ENCODE assay signal across 23 cellular contexts in genomic region chr19:16263115-16263839, GRCh38.
DNase-seq lines count a peak whose midpoint lies in the region; ATAC-seq, FAIRE-seq and TF ChIP-seq lines count a peak whose summit lies in the region.
"Had no signal": no experiment of that assay in that cellular context is flagged by ENCODE, and none has a peak within 500 bp of the region (broad histone marks: within the 10 kb centered on the region; RNA-seq: fewer than 3 reads in every experiment).

No MANE protein-coding gene starts in this region.

- in situ Hi-C loops in GM12878 (cut with MboI) = no loop called here

- TF ChIP-seq CTCF in GM12878 (IDR thresholded peaks at IDR 0.05 in 2 of 3, conservative IDR thresholded peaks at IDR 0.05 in 1 of 3; ENCODE audit: control insufficient read depth in 2 of 3, extremely low read depth in 1 of 3, insufficient read depth in 1 of 3, low read depth in 3 of 3, low read length in 3 of 3) = no peak

- WGBS in HUES64 = 85% methylated on average over 20 of the region's 20 CpGs
- 20% methylated on average over 18 of the region's 20 CpGs for WGBS in GM12878 (ENCODE audit: insufficient coverage, insufficient replicate concordance, low lambda C conversion rate, missing lambda C conversion rate)

- SMC1A ChIA-PET in GM12878 (lab: Charles Lee; ENCODE audit: uncharacterized antibody, unreplicated experiment) = interaction anchor here (0.9 to 2.1 kb wide), 3 partner anchors 15 to 120 kb away, joined by 3 to 5 read pairs (median 4); no protein-coding TSS in a partner anchor

- TF ChIP-seq POLR2A in GM12878 (IDR thresholded peaks at IDR 0.05; ENCODE audit: low read depth, low read length) = no peak

- H3K27ac ChIP-seq in BLaER1 (no peak overlapping the region), HUES64 (ENCODE audit: low read depth, low read length) (no peak overlapping the region), GM12878 (ENCODE audit: control insufficient read depth, insufficient read depth) (no peak overlapping the region)

- intact Hi-C loops in GM12878 (cut with micrococcal nuclease; ENCODE audit: unreplicated experiment) = no loop called here

- no peaks in the 10 kb centered on the region for H3K36me3 Mint-ChIP-seq in naive B cell
- H3K36me3 Mint-ChIP-seq: activated naive CD4-positive, alpha-beta T cell treated with anti-CD3 and anti-CD28 coated beads, Interleukin-2, amount 50 U/mL, for 24 hours; brain had no signal

- peak overlapping the region in 5 of 6 donors; percentile 94 to 98 (median 97) for H3K27ac Mint-ChIP-seq in naive B cell
- H3K27ac Mint-ChIP-seq: HFFc6 had no signal

- POLR2A ChIA-PET in GM12878 (lab: Charles Lee) = interaction anchor here (0.7 to 0.9 kb wide), 2 partner anchors 20 to 119 kb away, joined by 4 to 7 read pairs; no protein-coding TSS in a partner anchor

- no TSS peak for BruUV-seq in GM12878 (replicated peaks; lab: Mats Ljungman, UMichigan)

- TF ChIP-seq EP300 in GM12878 (IDR thresholded peaks at IDR 0.05; ENCODE audit: borderline replicate concordance in 1 of 2, control insufficient read depth in 1 of 2, low read depth in 2 of 2, low read length in 2 of 2) = no peak

- no peak overlapping the region for H2AFZ ChIP-seq in GM12878 (ENCODE audit: control insufficient read depth, low read depth, low read length)

- H3K4me1 ChIP-seq in BLaER1 (peaks cover 55% of the 10 kb centered on the region), HUES64 (ENCODE audit: insufficient read depth, low read length) (no peaks in the 10 kb centered on the region), GM12878 (ENCODE audit: control insufficient read depth, insufficient read depth, low read length) (peaks cover 40% of the 10 kb centered on the region)

- no peaks in the 10 kb centered on the region for H3K27me3 Mint-ChIP-seq in naive B cell
- H3K27me3 Mint-ChIP-seq: activated naive CD4-positive, alpha-beta T cell treated with anti-CD3 and anti-CD28 coated beads, Interleukin-2, amount 50 U/mL, for 24 hours had no signal

- TF ChIP-seq RAD21 in GM12878 (IDR thresholded peaks at IDR 0.05; ENCODE audit: insufficient read depth, low read depth, low read length) = no peak

- H3K36me3 ChIP-seq in BLaER1 = no peaks in the 10 kb centered on the region
- H3K36me3 ChIP-seq in HUES64 (ENCODE audit: insufficient read depth, low read length) = no peaks in the 10 kb centered on the region
- H3K36me3 ChIP-seq in GM12878 (ENCODE audit: control insufficient read depth in 2 of 2, insufficient read depth in 2 of 2, low read length in 1 of 2) = no peaks in the 10 kb centered on the region

- H3K4me2 ChIP-seq in BLaER1 = peak overlapping the region; percentile 64
- H3K4me2 ChIP-seq in GM12878 (ENCODE audit: control insufficient read depth, insufficient read depth) = no peak overlapping the region; the same call in 1 of the 2 replicates

- H3K27me3 ChIP-seq in BLaER1 (no peaks in the 10 kb centered on the region), HUES64 (ENCODE audit: insufficient read depth, low read length) (no peaks in the 10 kb centered on the region), GM12878 (replicated peaks in 1 of 2; ENCODE audit: control insufficient read depth in 2 of 2, insufficient read depth in 2 of 2, low read length in 1 of 2) (peaks cover 0 to 2% of the 10 kb centered on the region in 2 experiments; a peak in 3 of 4 replicates)

- peak overlapping the region; percentile 66 to 88 (median 79) for H3K4me3 Mint-ChIP-seq in naive B cell
- H3K4me3 Mint-ChIP-seq: activated CD4-positive, alpha-beta memory T cell treated with anti-CD3 and anti-CD28 coated beads, Interleukin-2, amount 10 ng/mL, durations not matched to agents 7 days and 5 days; brain; HFFc6 had no signal

- peaks cover 52 to 89% (median 75%) of the 10 kb centered on the region in 3 donors for H3K4me1 Mint-ChIP-seq in naive B cell
- H3K4me1 Mint-ChIP-seq: brain had no signal

- ATAC-seq in GM12878 (no peak), naive B cell (ENCODE audit: low read depth in 2 of 2) (peak; percentile 38 to 45), GM19452 (IDR thresholded peaks at IDR 0.05; ENCODE audit: unreplicated experiment) (no peak), GM18868 (IDR thresholded peaks at IDR 0.05; ENCODE audit: unreplicated experiment) (no peak)

- no peak overlapping the region for H3K4me3 ChIP-seq in BLaER1
- H3K4me3 ChIP-seq in HUES64 (ENCODE audit: low read length) = no peak overlapping the region
- no peak overlapping the region for H3K4me3 ChIP-seq in GM12878

- no peaks in the 10 kb centered on the region for H3K79me2 ChIP-seq in GM12878 (ENCODE audit: control insufficient read depth, insufficient read depth, low read length)

- RAD21 ChIA-PET in GM12878 (lab: Charles Lee; ENCODE audit: unreplicated experiment) = interaction anchor here (0.8 to 1.1 kb wide), 2 partner anchors 61 to 119 kb away, joined by 3 read pairs; partner anchors contain the start of gene KLF2

- no peaks in the 10 kb centered on the region for H3K9me3 Mint-ChIP-seq in naive B cell
- H3K9me3 Mint-ChIP-seq: activated CD4-positive, alpha-beta memory T cell treated with anti-CD3 and anti-CD28 coated beads, Interleukin-2, amount 10 ng/mL, durations not matched to agents 7 days and 5 days; activated naive CD4-positive, alpha-beta T cell treated with anti-CD3 and anti-CD28 coated beads, Interleukin-2, amount 50 U/mL, for 24 hours had no signal

- DNase-seq in GM12878 (ENCODE audit: low read depth, low spot score) = no peak
- DNase-seq in naive B cell = peak; percentile 76
- DNase-seq in stimulated activated naive CD4-positive, alpha-beta T cell (lab: John Stamatoyannopoulos, UW) = no peak
- no peak for DNase-seq in NCI-H510A (lab: John Stamatoyannopoulos, UW)
- DNase-seq: activated CD4-positive, alpha-beta memory T cell treated with anti-CD3 and anti-CD28 coated beads, Interleukin-2, amount 10 ng/mL, durations not matched to agents 7 days and 5 days; activated T-cell treated with anti-CD3 and anti-CD28 coated beads, Interleukin-2, amount 50 U/mL, for 48 hours; COR-L47; EL; HFFc6; Kasumi-1; midbrain; NCI-H1436; NCI-H2171 treated with DMSO at 0.1 percent for 48 hours; nucleus accumbens; stimulated activated CD4-positive, alpha-beta T cell treated with anti-CD3 and anti-CD28 coated beads, Interleukin-2, amount 100 ng/mL, for 24 hours had no signal

- FAIRE-seq in GM12878 (lab: Jason Lieb, UNC) = no peak
- FAIRE-seq: frontal cortex, urothelium cell line had no signal

- no peaks in the 10 kb centered on the region for H3K9me3 ChIP-seq in BLaER1
- H3K9me3 ChIP-seq in HUES64 (ENCODE audit: insufficient read depth, low read depth, low read length) = no peaks in the 10 kb centered on the region
- H3K9me3 ChIP-seq in GM12878 (replicated peaks; ENCODE audit: control insufficient read depth, insufficient read depth, low read length) = no peaks in the 10 kb centered on the region; the same call in 2 of the 3 replicates

- H4K20me1 ChIP-seq in BLaER1 (no peaks in the 10 kb centered on the region), GM12878 (ENCODE audit: control insufficient read depth, insufficient read depth) (no peaks in the 10 kb centered on the region)

- CTCF ChIA-PET in GM12878 (lab: Yijun Ruan, JAX) = interaction anchor here (1.5 to 2.1 kb wide), 2 partner anchors 120 to 123 kb away, joined by 3 to 6 read pairs; no protein-coding TSS in a partner anchor

- H3K9ac ChIP-seq in BLaER1 (no peak overlapping the region), HUES64 (ENCODE audit: low read depth, low read length) (peak overlapping the region; percentile 9; the same call in 1 of the 2 replicates), GM12878 (ENCODE audit: control insufficient read depth, insufficient read depth, low read length) (no peak overlapping the region)

TF ChIP-seq in GM12878, 131 proteins besides CTCF, POLR2A, EP300 and RAD21:
- TF ChIP-seq PKNOX1 (IDR thresholded peaks at IDR 0.05) = peak; percentile 37; the same call in 1 of the 2 replicates
- peak; percentile 60 for TF ChIP-seq SPI1 (IDR thresholded peaks at IDR 0.05; ENCODE audit: borderline replicate concordance, insufficient read depth, low read depth, low read length)
- TF ChIP-seq DPF2 (IDR thresholded peaks at IDR 0.05) = no peak
- TF ChIP-seq TAF1 (IDR thresholded peaks at IDR 0.05; ENCODE audit: borderline replicate concordance, low read depth, low read length) = no peak
- no peak for TF ChIP-seq RUNX3 (IDR thresholded peaks at IDR 0.05; ENCODE audit: low read length)
- no peak for TF ChIP-seq CREM (IDR thresholded peaks at IDR 0.05; ENCODE audit: low read depth)
TF ChIP-seq in GM12878: peak in this region for 2.

Comparison
In these comparisons a context has a peak if more than half of its experiments do, and no peak if none do; other contexts are left out.
1. ATAC-seq: peak in naive B cell (2 of 2); none in GM12878 (single experiment), GM19452 (single experiment) and GM18868 (single experiment).